ENCODE assay signal across 11 cellular contexts in the genomic region with DNA sequence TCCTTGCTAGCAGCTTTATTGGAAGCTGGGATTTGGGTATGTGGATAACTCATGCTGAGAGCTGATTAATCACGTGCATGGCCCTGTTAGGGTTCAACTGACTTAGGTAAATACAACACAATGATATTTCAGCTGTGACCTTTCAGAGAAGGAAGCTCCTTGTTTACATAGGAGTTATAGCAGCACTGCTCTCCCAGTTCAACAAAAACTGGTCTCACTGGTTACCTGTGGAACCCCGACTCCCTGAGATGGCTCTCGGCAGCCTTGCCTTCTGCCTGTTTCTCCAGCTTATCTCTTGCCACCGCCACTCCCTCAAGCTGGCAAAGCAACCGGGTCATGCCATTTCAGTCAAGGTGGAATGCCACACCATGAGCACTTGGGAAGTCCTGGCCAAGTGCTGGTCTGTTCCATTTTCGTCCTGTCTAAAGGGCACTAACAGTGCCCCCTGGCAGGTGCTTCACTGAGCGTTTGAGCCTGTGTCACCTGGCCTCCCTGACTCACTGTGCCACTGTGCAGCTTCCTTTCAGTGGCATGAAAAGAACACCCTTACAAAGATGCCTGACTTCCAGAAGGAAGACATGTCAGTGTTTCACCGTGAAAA. TPM values are rescaled to one million over a fixed set of nuclear protein-coding genes. Genes with fewer than 3 reads are reported as not detected.
DNase-seq lines count a peak whose midpoint lies in the region; ATAC-seq, FAIRE-seq and TF ChIP-seq lines count a peak whose summit lies in the region.
"Had no signal": no experiment of that assay in that cellular context is flagged by ENCODE, and none has a peak within 500 bp of the region (broad histone marks: within the 10 kb centered on the region; RNA-seq: fewer than 3 reads in every experiment).

No MANE protein-coding gene starts in this region.

- H3K4me1 ChIP-seq in endothelial cell of umbilical vein (ENCODE audit: control insufficient read depth, extremely low read depth, insufficient read depth, low read length) (no peaks in the 10 kb centered on the region), pancreas (peaks cover 0 to 14% (median 13%) of the 10 kb centered on the region in 3 donors)

- H3K36me3 ChIP-seq in endothelial cell of umbilical vein (ENCODE audit: control insufficient read depth in 2 of 2, extremely low read depth in 1 of 2, insufficient read depth in 2 of 2, low read length in 2 of 2) (no peaks in the 10 kb centered on the region), pancreas (no peaks in the 10 kb centered on the region)

- CTCF ChIA-PET in endothelial cell of umbilical vein (lab: Charles Lee), result interaction anchor here (1.1 kb wide), 1 partner anchor 10 kb away, joined by 3 read pairs; no protein-coding TSS in a partner anchor

- no peaks in the 10 kb centered on the region for H3K9me1 ChIP-seq in endothelial cell of umbilical vein (replicated peaks; ENCODE audit: control insufficient read depth, extremely low read depth, insufficient read depth, low read length)

- H3K4me3 ChIP-seq in endothelial cell of umbilical vein (replicated peaks in 1 of 3; ENCODE audit: insufficient read depth in 1 of 3, low read depth in 1 of 3, low read length in 3 of 3) (no peak overlapping the region), pancreas (no peak overlapping the region)

- intact Hi-C loops in endothelial cell of umbilical vein (cut with micrococcal nuclease) (no loop called here), pancreas (cut with DNase I) (no loop called here)

- H3K4me2 ChIP-seq in endothelial cell of umbilical vein (ENCODE audit: insufficient read depth, low read length), result no peak overlapping the region

- dilution Hi-C loops in endothelial cell of umbilical vein (cut with MboI; ENCODE audit: extremely low pct_ligation_motif_present, low sequenced_read_pairs), result no loop called here

- no peak overlapping the region for H3K27ac ChIP-seq in endothelial cell of umbilical vein (ENCODE audit: insufficient read depth, low read depth, low read length)
- H3K27ac ChIP-seq in pancreas, result peak overlapping the region in 3 of 4 donors; percentile 8 to 29 (median 15)

- BruUV-seq in endothelial cell of umbilical vein (replicated peaks; lab: Mats Ljungman, UMichigan), result no TSS peak

- no peak for TF ChIP-seq POLR2A in endothelial cell of umbilical vein (IDR thresholded peaks at IDR 0.05; ENCODE audit: low read depth, low read length)

- ATAC-seq in pancreas (peak; percentile 86 to 95 (median 92)), HG02588 (IDR thresholded peaks at IDR 0.05; ENCODE audit: unreplicated experiment) (no peak)

- H4K20me1 ChIP-seq in endothelial cell of umbilical vein (replicated peaks; ENCODE audit: control insufficient read depth, extremely low read depth, insufficient read depth, low read length), result no peaks in the 10 kb centered on the region

- no peaks in the 10 kb centered on the region for H3K9me3 ChIP-seq in endothelial cell of umbilical vein (replicated peaks; ENCODE audit: control insufficient read depth, insufficient read depth, low read length)
- no peaks in the 10 kb centered on the region for H3K9me3 ChIP-seq in pancreas

- POLR2A ChIA-PET in endothelial cell of umbilical vein (lab: Charles Lee), result no interaction called here

- no peaks in the 10 kb centered on the region for H3K79me2 ChIP-seq in endothelial cell of umbilical vein (ENCODE audit: control insufficient read depth, insufficient read depth, low read length)

- no peak overlapping the region for H3K9ac ChIP-seq in endothelial cell of umbilical vein (replicated peaks; ENCODE audit: extremely low read depth, insufficient read depth, low read length)

- no peak for TF ChIP-seq CTCF in endothelial cell of umbilical vein (IDR thresholded peaks at IDR 0.05; ENCODE audit: extremely low read depth in 1 of 2, insufficient read depth in 1 of 2, low read depth in 1 of 2, low read length in 2 of 2)
- no peak for TF ChIP-seq CTCF in pancreas (IDR thresholded peaks at IDR 0.05)

- WGBS in pancreas, 2 donors, result 11% methylated on average over 8 of the region's 8 CpGs

- no peak overlapping the region for H2AFZ ChIP-seq in endothelial cell of umbilical vein (ENCODE audit: low read depth, low read length)

- no peak for FAIRE-seq in endothelial cell of umbilical vein (lab: Jason Lieb, UNC)
- FAIRE-seq in pancreas (lab: Jason Lieb, UNC), result no peak
- FAIRE-seq in urothelium cell line (lab: Jason Lieb, UNC), result no peak

- peak; percentile 95 for DNase-seq in DMS53 treated with DMSO at 0.1 percent for 48 hours (lab: John Stamatoyannopoulos, UW; ENCODE audit: unreplicated experiment)
- peak; percentile 29 for DNase-seq in NCI-H345 treated with DMSO at 0.1 percent for 48 hours (lab: John Stamatoyannopoulos, UW; ENCODE audit: unreplicated experiment)
- DNase-seq in endothelial cell of umbilical vein (ENCODE audit: low read depth, low spot score), result peak; percentile 14
- DNase-seq in pancreas, result peak; percentile 60 to 79 (median 69)
- no peak for DNase-seq in germinal center (ENCODE audit: low spot score)
- DNase-seq in activated CD4-positive, alpha-beta T cell treated with anti-CD3 and anti-CD28 coated beads for 4 hours, result no peak
- no peak for DNase-seq in urothelium cell line (ENCODE audit: low spot score)
- DNase-seq: activated CD4-positive, CD25-positive, alpha-beta regulatory T cell; activated naive CD8-positive, alpha-beta T cell treated with anti-CD3 and anti-CD28 coated beads, Interleukin-2, amount 10 ng/mL, durations not matched to agents 7 days and 5 days; NCI-H82 had no signal

- H3K27me3 ChIP-seq in endothelial cell of umbilical vein (ENCODE audit: control insufficient read depth in 2 of 2, insufficient read depth in 2 of 2, low read length in 2 of 2) (no peaks in the 10 kb centered on the region), pancreas (no peaks in the 10 kb centered on the region)

TF ChIP-seq in endothelial cell of umbilical vein, 7 proteins besides CTCF, POLR2A, EP300 and RAD21:
- TF ChIP-seq GATA2 (IDR thresholded peaks at IDR 0.05; ENCODE audit: insufficient read depth, insufficient read length, low read depth, low read length) (no peak), EZH2 (IDR thresholded peaks at IDR 0.05; ENCODE audit: borderline replicate concordance, low read depth, low read length, severe bottlenecking) (no peak), POLR2AphosphoS5 (IDR thresholded peaks at IDR 0.05; ENCODE audit: insufficient read depth, low read depth, low read length) (no peak), FOS (IDR thresholded peaks at IDR 0.05; ENCODE audit: borderline replicate concordance, insufficient read depth, low read length) (no peak), JUN (IDR thresholded peaks at IDR 0.05; ENCODE audit: borderline replicate concordance, insufficient read depth, insufficient read length, low read depth) (no peak), MYC (IDR thresholded peaks at IDR 0.05; ENCODE audit: low read depth, low read length) (no peak)
- TF ChIP-seq, protein P1, sequence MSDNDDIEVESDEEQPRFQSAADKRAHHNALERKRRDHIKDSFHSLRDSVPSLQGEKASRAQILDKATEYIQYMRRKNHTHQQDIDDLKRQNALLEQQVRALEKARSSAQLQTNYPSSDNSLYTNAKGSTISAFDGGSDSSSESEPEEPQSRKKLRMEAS (IDR thresholded peaks at IDR 0.05; ENCODE audit: insufficient read depth, insufficient read length), result no peak

RNA-seq across cellular contexts. Expression of gene DOP1B, which starts 31.6 kb away (rescaled TPM):
- 9.3 and 9.9 TPM in 2 replicates for total RNA-seq in endothelial cell of umbilical vein
- 3.7 and 4.0 TPM in 2 replicates for polyA plus RNA-seq in endothelial cell of umbilical vein
- polyA plus RNA-seq in endothelial cell of umbilical vein (2011; cell fraction: cytosol; rRNA removed), result 3.2 and 3.9 TPM in 2 replicates
- 5.9 and 10.1 TPM in 2 replicates for polyA plus RNA-seq in endothelial cell of umbilical vein (2011; cell fraction: nucleus; rRNA removed)
- polyA plus RNA-seq in endothelial cell of umbilical vein (2012), result 6.7 and 7.3 TPM in 2 replicates
- 6.9 and 8.3 TPM in 2 replicates for polyA minus RNA-seq in endothelial cell of umbilical vein
- 1.8 TPM for polyA minus RNA-seq in endothelial cell of umbilical vein (2011; cell fraction: cytosol; rRNA and poly(A)+ RNA removed)
- 7.9 and 9.7 TPM in 2 replicates for polyA minus RNA-seq in endothelial cell of umbilical vein (2011; cell fraction: nucleus; rRNA and poly(A)+ RNA removed)
- 10 to 100 TPM in 2 of 6 donors, 1 to 10 TPM in 4; 5.1 to 15.4 (median 7.2) TPM for total RNA-seq in pancreas
- 1 to 10 TPM; 3.1 to 4.5 TPM for polyA plus RNA-seq in pancreas

RNA-seq across cellular contexts. Expression of gene CBR3, which starts 53.3 kb away (rescaled TPM):
- total RNA-seq in endothelial cell of umbilical vein (10.8 and 13.3 TPM in 2 replicates), pancreas (1 to 10 TPM in 2 of 6 donors, under 1 TPM in 4; 0.16 to 2.4 (median 0.84) TPM)
- polyA plus RNA-seq in endothelial cell of umbilical vein (8.5 and 9.7 TPM in 2 replicates), pancreas (1 to 10 TPM; 1.4 to 2.4 TPM)
- polyA plus RNA-seq in endothelial cell of umbilical vein (2011; cell fraction: cytosol; rRNA removed), result 9.2 and 9.8 TPM in 2 replicates
- 2.9 and 4.0 TPM in 2 replicates for polyA plus RNA-seq in endothelial cell of umbilical vein (2011; cell fraction: nucleus; rRNA removed)
- polyA plus RNA-seq in endothelial cell of umbilical vein (2012), result 17.7 and 18.2 TPM in 2 replicates
- 4.0 and 5.8 TPM in 2 replicates for polyA minus RNA-seq in endothelial cell of umbilical vein
- 4.5 TPM for polyA minus RNA-seq in endothelial cell of umbilical vein (2011; cell fraction: cytosol; rRNA and poly(A)+ RNA removed)
- 0.77 and 2.6 TPM in 2 replicates for polyA minus RNA-seq in endothelial cell of umbilical vein (2011; cell fraction: nucleus; rRNA and poly(A)+ RNA removed)

Comparison
In these comparisons a context has a peak if more than half of its experiments do, and no peak if none do; other contexts are left out.
1. DNase-seq: peak in DMS53 treated with DMSO at 0.1 percent for 48 hours (single experiment), NCI-H345 treated with DMSO at 0.1 percent for 48 hours (single experiment), endothelial cell of umbilical vein (single experiment) and pancreas (6 of 6); none in germinal center (single experiment), activated CD4-positive, alpha-beta T cell treated with anti-CD3 and anti-CD28 coated beads for 4 hours (0 of 2) and urothelium cell line (single experiment).